Comparison of ENCODE assay signal across 12 cellular contexts in the genomic region with DNA sequence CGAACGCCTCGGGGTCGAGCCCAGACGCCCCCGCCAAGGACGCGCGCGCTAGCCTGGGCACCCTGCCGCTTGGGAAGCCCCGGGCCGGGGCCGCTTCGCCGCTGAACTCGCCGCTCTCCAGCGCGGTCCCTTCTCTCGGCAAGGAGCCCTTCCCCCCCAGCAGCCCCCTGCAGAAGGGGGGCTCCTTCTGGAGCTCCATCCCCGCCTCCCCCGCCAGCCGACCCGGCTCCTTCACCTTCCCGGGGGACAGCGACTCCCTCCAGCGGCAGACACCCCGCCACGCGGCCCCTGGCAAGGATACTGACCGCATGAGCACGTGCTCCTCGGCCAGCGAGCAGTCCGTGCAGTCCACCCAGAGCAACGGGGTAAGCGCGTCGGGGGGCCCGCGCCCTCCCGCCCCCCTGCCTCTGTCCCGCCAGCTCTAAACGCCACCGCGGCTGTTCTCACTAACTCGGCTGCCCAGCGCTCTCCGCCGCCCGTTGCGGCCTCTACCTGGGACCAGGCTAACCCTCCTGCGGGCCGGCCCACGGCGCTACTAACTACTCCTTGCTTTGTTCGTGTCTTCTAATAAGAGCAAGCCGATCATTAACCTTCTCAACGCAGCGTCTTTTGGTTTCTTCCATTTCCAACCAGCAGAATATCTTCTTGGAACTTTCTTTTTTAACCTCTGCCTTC.
"Had no signal": no experiment of that assay in that cellular context is flagged by ENCODE, and none has a peak within 500 bp of the region (broad histone marks: within the 10 kb centered on the region; RNA-seq: fewer than 3 reads in every experiment).

No MANE protein-coding gene starts in this region.

- H3K4me1 Mint-ChIP-seq: activated naive CD8-positive, alpha-beta T cell treated with anti-CD3 and anti-CD28 coated beads, Interleukin-2, amount 50 U/mL, for 24 hours; nephron had no signal

- H3K9me3 Mint-ChIP-seq: activated naive CD8-positive, alpha-beta T cell treated with anti-CD3 and anti-CD28 coated beads, Interleukin-2, amount 50 U/mL, for 24 hours; activated T-helper 1 cell treated with anti-CD3 and anti-CD28 coated beads, Interleukin-12 subunit alpha, Interleukin-12 subunit beta, Interleukin-2, Interleukin-4 antibody, amounts not matched to agents 30 ng/mL and 10 ng/mL and 1 ng/mL, durations not matched to agents 14 hours and 24 hours and 36 hours; nephron; stimulated activated effector memory CD8-positive, alpha-beta T cell treated with anti-CD3 and anti-CD28 coated beads, Interleukin-12 subunit alpha, Interleukin-12 subunit beta, amount 100 ng/mL, for 72 hours; T-helper 2 cell treated with Interferon-gamma antibody and Interleukin-4, amounts not matched to agents 5 μg/mL and 100 μg/mL, for 36 hours had no signal

- H3K36me3 ChIP-seq: ovary had no signal

- H3K9me3 ChIP-seq: ovary, thyroid gland had no signal

- H3K27me3 ChIP-seq: ovary, thyroid gland had no signal

- H3K36me3 Mint-ChIP-seq: stimulated activated effector memory CD8-positive, alpha-beta T cell treated with anti-CD3 and anti-CD28 coated beads, Interleukin-12 subunit alpha, Interleukin-12 subunit beta, amount 100 ng/mL, for 72 hours had no signal

- H3K27me3 Mint-ChIP-seq: activated naive CD8-positive, alpha-beta T cell treated with anti-CD3 and anti-CD28 coated beads, Interleukin-2, amount 50 U/mL, for 24 hours had no signal

- ATAC-seq: activated CD4-positive, CD25-positive, alpha-beta regulatory T cell treated with anti-CD3 and anti-CD28 coated beads, Interleukin-2, amount 50 U/mL, for 24 hours; activated naive CD8-positive, alpha-beta T cell treated with anti-CD3 and anti-CD28 coated beads, Interleukin-2, amount 50 U/mL, for 24 hours; esophagus mucosa; stimulated activated effector memory CD8-positive, alpha-beta T cell treated with anti-CD3 and anti-CD28 coated beads, Interleukin-12 subunit alpha, Interleukin-12 subunit beta, amount 100 ng/mL, for 72 hours had no signal

- DNase-seq: activated CD4-positive, alpha-beta T cell treated with anti-CD3 and anti-CD28 coated beads, Interleukin-2, amount 50 U/mL, for 1 hour; activated naive CD8-positive, alpha-beta T cell treated with anti-CD3 and anti-CD28 coated beads, Interleukin-2, amount 50 U/mL, for 24 hours; ovary; stimulated activated CD4-positive, alpha-beta T cell treated with anti-CD3 and anti-CD28 coated beads, Interleukin-12 subunit alpha, Interleukin-12 subunit beta, amount 100 ng/mL, for 4 hours; stimulated activated CD4-positive, alpha-beta T cell treated with anti-CD3 and anti-CD28 coated beads, Interleukin-2, amount 100 ng/mL, for 24 hours; thyroid gland had no signal

- H3K27ac Mint-ChIP-seq: activated naive CD8-positive, alpha-beta T cell treated with anti-CD3 and anti-CD28 coated beads, Interleukin-2, amount 50 U/mL, for 24 hours; activated T-helper 1 cell treated with anti-CD3 and anti-CD28 coated beads, Interleukin-12 subunit alpha, Interleukin-12 subunit beta, Interleukin-2, Interleukin-4 antibody, amounts not matched to agents 30 ng/mL and 10 ng/mL and 1 ng/mL, durations not matched to agents 14 hours and 24 hours and 36 hours; nephron; stimulated activated effector memory CD8-positive, alpha-beta T cell treated with anti-CD3 and anti-CD28 coated beads, Interleukin-12 subunit alpha, Interleukin-12 subunit beta, amount 100 ng/mL, for 72 hours; T-helper 2 cell treated with Interferon-gamma antibody and Interleukin-4, amounts not matched to agents 5 μg/mL and 100 μg/mL, for 36 hours had no signal

- H3K4me3 Mint-ChIP-seq: activated naive CD8-positive, alpha-beta T cell treated with anti-CD3 and anti-CD28 coated beads, Interleukin-2, amount 50 U/mL, for 24 hours; activated T-helper 1 cell treated with anti-CD3 and anti-CD28 coated beads, Interleukin-12 subunit alpha, Interleukin-12 subunit beta, Interleukin-2, Interleukin-4 antibody, amounts not matched to agents 30 ng/mL and 10 ng/mL and 1 ng/mL, durations not matched to agents 14 hours and 24 hours and 36 hours; nephron; stimulated activated effector memory CD8-positive, alpha-beta T cell treated with anti-CD3 and anti-CD28 coated beads, Interleukin-12 subunit alpha, Interleukin-12 subunit beta, amount 100 ng/mL, for 72 hours; T-helper 2 cell treated with Interferon-gamma antibody and Interleukin-4, amounts not matched to agents 5 μg/mL and 100 μg/mL, for 36 hours had no signal

- H3K4me1 ChIP-seq: thyroid gland had no signal

- H3K27ac ChIP-seq: ovary, thyroid gland had no signal

- H3K4me3 ChIP-seq: ovary, thyroid gland had no signal
